1 cellular context compared by ENCODE assay signal in the genomic region with DNA sequence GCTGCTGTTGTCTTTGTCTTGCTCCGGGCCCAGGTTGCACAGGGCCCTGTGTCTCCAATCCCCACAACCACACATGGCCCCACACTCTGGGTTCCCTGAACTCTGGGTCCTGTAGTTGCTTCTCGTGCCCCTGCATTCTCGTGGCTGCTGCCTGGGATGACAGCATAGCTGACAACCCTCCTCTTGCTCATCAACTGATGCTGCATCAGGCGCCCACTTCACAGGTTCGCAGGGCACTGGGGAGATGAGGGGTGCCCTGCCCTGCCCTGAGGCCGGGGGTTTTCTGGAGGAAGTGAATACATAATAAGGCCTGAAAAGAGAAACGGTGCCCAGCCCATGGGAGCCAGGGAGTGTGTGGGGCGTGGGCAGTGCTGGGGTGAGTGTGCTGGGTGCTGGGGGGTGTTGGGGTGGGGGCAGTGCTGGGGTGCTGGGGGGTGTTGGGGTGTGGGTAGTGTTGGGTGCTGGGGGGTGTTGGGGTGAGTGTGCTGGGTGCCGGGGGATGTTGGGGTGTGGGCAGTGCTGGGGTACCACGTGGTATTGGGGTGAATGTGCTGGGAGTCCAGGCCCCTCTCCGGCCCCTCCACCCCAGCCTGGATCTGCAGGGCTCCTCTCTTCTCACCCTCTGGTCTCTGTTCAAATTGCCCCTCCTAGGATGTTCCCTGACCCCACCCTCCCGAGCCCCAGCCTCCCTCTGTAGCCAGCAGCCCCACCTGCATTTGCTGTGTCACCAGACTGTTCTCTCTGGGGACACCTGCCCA.
TF ChIP-seq lines count a peak whose summit lies in the region.

No MANE protein-coding gene starts in this region.

TF ChIP-seq in SK-N-SH, 30 proteins besides CTCF, POLR2A, EP300 and RAD21 (continued from another document):
- TF ChIP-seq, protein P1, sequence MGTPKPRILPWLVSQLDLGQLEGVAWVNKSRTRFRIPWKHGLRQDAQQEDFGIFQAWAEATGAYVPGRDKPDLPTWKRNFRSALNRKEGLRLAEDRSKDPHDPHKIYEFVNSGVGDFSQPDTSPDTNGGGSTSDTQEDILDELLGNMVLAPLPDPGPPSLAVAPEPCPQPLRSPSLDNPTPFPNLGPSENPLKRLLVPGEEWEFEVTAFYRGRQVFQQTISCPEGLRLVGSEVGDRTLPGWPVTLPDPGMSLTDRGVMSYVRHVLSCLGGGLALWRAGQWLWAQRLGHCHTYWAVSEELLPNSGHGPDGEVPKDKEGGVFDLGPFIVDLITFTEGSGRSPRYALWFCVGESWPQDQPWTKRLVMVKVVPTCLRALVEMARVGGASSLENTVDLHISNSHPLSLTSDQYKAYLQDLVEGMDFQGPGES (IDR thresholded peaks at IDR 0.05; ENCODE audit: low read depth, low read length) = no peak
- TF ChIP-seq EZH2phosphoT487 (IDR thresholded peaks at IDR 0.05; ENCODE audit: borderline replicate concordance, low read depth) (no peak), GABPA (IDR thresholded peaks at IDR 0.05; ENCODE audit: low read depth) (no peak), MEF2A (IDR thresholded peaks at IDR 0.05; ENCODE audit: borderline replicate concordance, low read depth) (no peak), SMC3 (IDR thresholded peaks at IDR 0.05; ENCODE audit: low read depth, low read length) (no peak), YY1 (IDR thresholded peaks at IDR 0.05; ENCODE audit: low read depth) (no peak), SIN3A (IDR thresholded peaks at IDR 0.05; ENCODE audit: borderline replicate concordance, low read depth, low read length) (no peak)
